In the genomic region with DNA sequence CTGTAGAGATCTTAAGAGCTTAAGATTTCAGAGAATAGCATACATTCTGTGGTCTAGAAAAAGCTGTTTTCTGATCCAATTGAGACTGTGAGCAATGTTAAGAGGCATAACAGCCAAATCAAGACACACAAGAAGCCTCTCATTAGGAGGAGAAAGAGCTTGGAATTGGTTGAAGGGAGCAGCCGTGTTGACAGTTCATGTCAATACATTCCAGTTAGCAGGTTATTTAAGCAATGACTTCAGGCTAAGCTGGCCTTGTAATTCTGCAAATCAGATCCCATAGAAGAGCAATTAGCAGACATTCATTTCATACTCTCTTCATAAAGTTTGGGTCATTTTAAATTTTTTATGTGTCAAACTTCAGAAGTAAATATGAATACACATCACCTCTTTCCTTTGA, we compare ENCODE assay signal across 1 cellular context.
TF ChIP-seq lines count a peak whose summit lies in the region.

No MANE protein-coding gene starts in this region.

TF ChIP-seq in HepG2, 621 proteins besides CTCF, POLR2A, EP300 and RAD21 (continued from another document):
- TF ChIP-seq, protein P1, sequence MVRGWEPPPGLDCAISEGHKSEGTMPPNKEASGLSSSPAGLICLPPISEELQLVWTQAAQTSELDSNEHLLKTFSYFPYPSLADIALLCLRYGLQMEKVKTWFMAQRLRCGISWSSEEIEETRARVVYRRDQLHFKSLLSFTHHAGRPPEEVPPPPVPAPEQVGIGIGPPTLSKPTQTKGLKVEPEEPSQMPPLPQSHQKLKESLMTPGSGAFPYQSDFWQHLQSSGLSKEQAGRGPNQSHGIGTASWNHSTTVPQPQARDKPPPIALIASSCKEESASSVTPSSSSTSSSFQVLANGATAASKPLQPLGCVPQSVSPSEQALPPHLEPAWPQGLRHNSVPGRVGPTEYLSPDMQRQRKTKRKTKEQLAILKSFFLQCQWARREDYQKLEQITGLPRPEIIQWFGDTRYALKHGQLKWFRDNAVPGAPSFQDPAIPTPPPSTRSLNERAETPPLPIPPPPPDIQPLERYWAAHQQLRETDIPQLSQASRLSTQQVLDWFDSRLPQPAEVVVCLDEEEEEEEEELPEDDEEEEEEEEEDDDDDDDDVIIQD (CRISPR knock-in tag; IDR thresholded peaks at IDR 0.05; ENCODE audit: low read depth), result no peak
- TF ChIP-seq CHCHD3 (CRISPR knock-in tag; IDR thresholded peaks at IDR 0.05), result no peak
- TF ChIP-seq TBL1XR1 (IDR thresholded peaks at IDR 0.05; ENCODE audit: borderline replicate concordance, low read length, partially characterized antibody), result no peak
- no peak for TF ChIP-seq CCDC6 (CRISPR knock-in tag; IDR thresholded peaks at IDR 0.05)
- no peak for TF ChIP-seq HOXA9 (CRISPR knock-in tag; IDR thresholded peaks at IDR 0.05; ENCODE audit: borderline replicate concordance)
